ENCODE assay signal across 1 cellular context in the genomic region with DNA sequence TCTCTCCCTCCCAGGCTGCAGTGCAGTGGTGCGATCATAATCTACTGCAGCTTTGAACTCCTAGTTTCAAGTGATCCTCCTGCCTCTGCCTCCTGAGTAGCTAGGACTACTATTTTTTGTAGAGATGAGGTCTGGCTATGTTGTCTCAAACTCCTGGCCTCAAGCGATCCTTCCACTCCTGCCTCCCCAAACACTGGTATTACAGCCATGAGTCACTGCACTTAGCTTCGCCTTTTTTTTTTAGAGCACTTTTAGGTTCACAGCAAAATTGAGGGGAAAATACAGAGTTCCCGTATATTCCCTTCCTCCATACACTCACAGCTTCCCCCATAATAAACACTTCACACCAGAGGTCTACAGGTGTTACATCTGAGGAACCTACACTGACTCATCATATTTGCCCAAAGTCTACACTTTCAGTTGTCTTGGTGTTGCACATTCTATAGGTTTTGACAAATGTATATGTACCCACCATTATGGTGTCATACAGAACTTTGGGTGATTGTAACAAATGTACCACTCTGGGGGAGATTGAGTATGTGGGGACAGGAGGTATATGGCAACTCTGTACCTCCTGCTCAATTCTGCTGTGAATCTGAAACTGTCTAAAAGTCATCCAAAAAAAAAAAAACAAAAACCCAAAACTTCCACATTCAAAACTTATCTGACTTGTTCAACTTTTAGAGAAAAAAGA.
TF ChIP-seq lines count a peak whose summit lies in the region.

No MANE protein-coding gene starts in this region.

TF ChIP-seq in WTC11, 78 proteins besides CTCF, POLR2A, EP300 and RAD21 (continued from another document):
- TF ChIP-seq E2F5 (CRISPR knock-in tag; IDR thresholded peaks at IDR 0.05) (no peak), MLX (CRISPR knock-in tag; IDR thresholded peaks at IDR 0.05) (no peak), AR (CRISPR knock-in tag; IDR thresholded peaks at IDR 0.05) (no peak), SMAD3 (CRISPR knock-in tag; IDR thresholded peaks at IDR 0.05; ENCODE audit: borderline replicate concordance) (no peak), ZNF281 (CRISPR knock-in tag; IDR thresholded peaks at IDR 0.05) (no peak), ZNF671 (CRISPR knock-in tag; IDR thresholded peaks at IDR 0.05) (no peak), HMGXB4 (CRISPR knock-in tag; IDR thresholded peaks at IDR 0.05) (no peak), FOXK1 (CRISPR knock-in tag; IDR thresholded peaks at IDR 0.05) (no peak), OVOL2 (CRISPR knock-in tag; IDR thresholded peaks at IDR 0.05; ENCODE audit: borderline replicate concordance) (no peak)
- TF ChIP-seq, protein P1, sequence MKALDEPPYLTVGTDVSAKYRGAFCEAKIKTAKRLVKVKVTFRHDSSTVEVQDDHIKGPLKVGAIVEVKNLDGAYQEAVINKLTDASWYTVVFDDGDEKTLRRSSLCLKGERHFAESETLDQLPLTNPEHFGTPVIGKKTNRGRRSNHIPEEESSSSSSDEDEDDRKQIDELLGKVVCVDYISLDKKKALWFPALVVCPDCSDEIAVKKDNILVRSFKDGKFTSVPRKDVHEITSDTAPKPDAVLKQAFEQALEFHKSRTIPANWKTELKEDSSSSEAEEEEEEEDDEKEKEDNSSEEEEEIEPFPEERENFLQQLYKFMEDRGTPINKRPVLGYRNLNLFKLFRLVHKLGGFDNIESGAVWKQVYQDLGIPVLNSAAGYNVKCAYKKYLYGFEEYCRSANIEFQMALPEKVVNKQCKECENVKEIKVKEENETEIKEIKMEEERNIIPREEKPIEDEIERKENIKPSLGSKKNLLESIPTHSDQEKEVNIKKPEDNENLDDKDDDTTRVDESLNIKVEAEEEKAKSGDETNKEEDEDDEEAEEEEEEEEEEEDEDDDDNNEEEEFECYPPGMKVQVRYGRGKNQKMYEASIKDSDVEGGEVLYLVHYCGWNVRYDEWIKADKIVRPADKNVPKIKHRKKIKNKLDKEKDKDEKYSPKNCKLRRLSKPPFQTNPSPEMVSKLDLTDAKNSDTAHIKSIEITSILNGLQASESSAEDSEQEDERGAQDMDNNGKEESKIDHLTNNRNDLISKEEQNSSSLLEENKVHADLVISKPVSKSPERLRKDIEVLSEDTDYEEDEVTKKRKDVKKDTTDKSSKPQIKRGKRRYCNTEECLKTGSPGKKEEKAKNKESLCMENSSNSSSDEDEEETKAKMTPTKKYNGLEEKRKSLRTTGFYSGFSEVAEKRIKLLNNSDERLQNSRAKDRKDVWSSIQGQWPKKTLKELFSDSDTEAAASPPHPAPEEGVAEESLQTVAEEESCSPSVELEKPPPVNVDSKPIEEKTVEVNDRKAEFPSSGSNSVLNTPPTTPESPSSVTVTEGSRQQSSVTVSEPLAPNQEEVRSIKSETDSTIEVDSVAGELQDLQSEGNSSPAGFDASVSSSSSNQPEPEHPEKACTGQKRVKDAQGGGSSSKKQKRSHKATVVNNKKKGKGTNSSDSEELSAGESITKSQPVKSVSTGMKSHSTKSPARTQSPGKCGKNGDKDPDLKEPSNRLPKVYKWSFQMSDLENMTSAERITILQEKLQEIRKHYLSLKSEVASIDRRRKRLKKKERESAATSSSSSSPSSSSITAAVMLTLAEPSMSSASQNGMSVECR (CRISPR knock-in tag; IDR thresholded peaks at IDR 0.05; ENCODE audit: borderline replicate concordance): no peak
- TF ChIP-seq, protein P2, sequence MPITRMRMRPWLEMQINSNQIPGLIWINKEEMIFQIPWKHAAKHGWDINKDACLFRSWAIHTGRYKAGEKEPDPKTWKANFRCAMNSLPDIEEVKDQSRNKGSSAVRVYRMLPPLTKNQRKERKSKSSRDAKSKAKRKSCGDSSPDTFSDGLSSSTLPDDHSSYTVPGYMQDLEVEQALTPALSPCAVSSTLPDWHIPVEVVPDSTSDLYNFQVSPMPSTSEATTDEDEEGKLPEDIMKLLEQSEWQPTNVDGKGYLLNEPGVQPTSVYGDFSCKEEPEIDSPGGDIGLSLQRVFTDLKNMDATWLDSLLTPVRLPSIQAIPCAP (CRISPR knock-in tag; IDR thresholded peaks at IDR 0.05): no peak
- TF ChIP-seq, protein P3, sequence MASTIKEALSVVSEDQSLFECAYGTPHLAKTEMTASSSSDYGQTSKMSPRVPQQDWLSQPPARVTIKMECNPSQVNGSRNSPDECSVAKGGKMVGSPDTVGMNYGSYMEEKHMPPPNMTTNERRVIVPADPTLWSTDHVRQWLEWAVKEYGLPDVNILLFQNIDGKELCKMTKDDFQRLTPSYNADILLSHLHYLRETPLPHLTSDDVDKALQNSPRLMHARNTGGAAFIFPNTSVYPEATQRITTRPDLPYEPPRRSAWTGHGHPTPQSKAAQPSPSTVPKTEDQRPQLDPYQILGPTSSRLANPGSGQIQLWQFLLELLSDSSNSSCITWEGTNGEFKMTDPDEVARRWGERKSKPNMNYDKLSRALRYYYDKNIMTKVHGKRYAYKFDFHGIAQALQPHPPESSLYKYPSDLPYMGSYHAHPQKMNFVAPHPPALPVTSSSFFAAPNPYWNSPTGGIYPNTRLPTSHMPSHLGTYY (CRISPR knock-in tag; IDR thresholded peaks at IDR 0.05): no peak
